In the genomic region with DNA sequence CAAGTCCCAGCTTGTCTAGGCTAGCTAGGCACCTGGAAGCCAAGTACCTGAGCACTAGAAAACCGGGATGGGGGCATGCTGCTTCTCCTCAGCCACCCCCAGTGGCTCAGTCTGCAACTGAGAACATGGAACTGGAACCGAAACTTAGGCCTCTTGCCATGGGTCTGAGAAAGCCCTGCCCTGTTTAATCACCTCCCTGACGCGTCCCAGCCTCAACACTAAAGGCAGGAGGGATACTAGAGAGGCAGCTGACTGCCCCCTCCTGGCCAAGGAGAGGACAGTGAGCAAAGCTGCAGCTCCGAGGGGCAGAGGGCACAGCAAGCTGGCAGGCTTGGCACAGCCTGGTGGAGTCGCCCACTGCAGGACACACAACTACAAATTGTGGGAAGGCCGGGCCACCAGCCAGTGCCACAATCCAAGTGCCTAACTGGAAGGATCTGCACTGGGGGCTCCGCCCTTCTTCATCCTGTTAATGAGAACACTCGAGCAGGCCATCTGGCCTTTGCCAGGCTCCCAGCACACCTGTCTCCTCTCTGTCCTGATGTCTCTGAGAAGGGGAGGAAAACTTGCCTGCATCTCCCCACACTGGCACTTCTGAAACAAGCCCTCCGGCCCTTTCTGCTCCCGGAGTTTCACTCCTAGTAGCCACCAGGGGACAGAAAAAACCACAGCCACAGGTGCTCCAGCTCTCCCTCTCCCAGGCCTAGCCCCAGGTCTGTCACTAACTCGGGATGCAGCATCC, we compare ENCODE assay signal across 8 cellular contexts. TPM values are rescaled to one million over a fixed set of nuclear protein-coding genes. Genes with fewer than 3 reads are reported as not detected.
DNase-seq lines count a peak whose midpoint lies in the region; ATAC-seq and TF ChIP-seq lines count a peak whose summit lies in the region.

No MANE protein-coding gene starts in this region.

- no peak for TF ChIP-seq POLR2A in right lobe of liver (IDR thresholded peaks at IDR 0.05)
- TF ChIP-seq POLR2A in thyroid gland (IDR thresholded peaks at IDR 0.05), result no peak

- intact Hi-C loops in right lobe of liver (cut with DNase I), result loop anchor here (10.0 kb wide), 1 partner anchor 247 kb away; no protein-coding TSS in a partner anchor
- intact Hi-C loops in thyroid gland (cut with DNase I), result loop anchor here (10.0 kb wide), 1 partner anchor 497 kb away; no protein-coding TSS in a partner anchor

- DNase-seq in AG09309 (ENCODE audit: low read depth) (no peak), HuH-7.5 (ENCODE audit: low spot score) (peak; percentile 51), RWPE2 (ENCODE audit: low spot score) (no peak), cardiac fibroblast (ENCODE audit: low read depth in 2 of 2) (peak; percentile 73 to 87), right lobe of liver (peak; percentile 63 to 74 (median 69)), thyroid gland (peak; percentile 34 to 57), amniotic stem cell (lab: John Stamatoyannopoulos, UW) (no peak)

- no peaks in the 10 kb centered on the region for H3K36me3 ChIP-seq in RWPE2 (ENCODE audit: low read depth)
- no peaks in the 10 kb centered on the region for H3K36me3 ChIP-seq in right lobe of liver
- no peaks in the 10 kb centered on the region for H3K36me3 ChIP-seq in thyroid gland

- H3K4me3 ChIP-seq in AG09309 (ENCODE audit: control insufficient read depth, low read depth, low read length) (no peak overlapping the region), RWPE2 (ENCODE audit: severe bottlenecking) (no peak overlapping the region), cardiac fibroblast (replicated peaks in 1 of 2; ENCODE audit: low read depth in 2 of 2, low read length in 2 of 2) (no peak overlapping the region), right lobe of liver (no peak overlapping the region), thyroid gland (replicated peaks in 1 of 3) (no peak overlapping the region)

- H3K27me3 ChIP-seq in RWPE2 (ENCODE audit: insufficient read depth, poor library complexity, severe bottlenecking), result no peaks in the 10 kb centered on the region
- no peaks in the 10 kb centered on the region for H3K27me3 ChIP-seq in right lobe of liver
- H3K27me3 ChIP-seq in thyroid gland, result no peaks in the 10 kb centered on the region

- peak; percentile 71 for TF ChIP-seq CTCF in AG09309 (IDR thresholded peaks at IDR 0.05; ENCODE audit: control insufficient read depth, insufficient read depth, low read depth, low read length, missing control alignments)
- TF ChIP-seq CTCF in RWPE2 (IDR thresholded peaks at IDR 0.05; ENCODE audit: poor library complexity, severe bottlenecking), result peak; percentile 50
- TF ChIP-seq CTCF in cardiac fibroblast (IDR thresholded peaks at IDR 0.05; ENCODE audit: low read depth, low read length), result peak; percentile 78
- TF ChIP-seq CTCF in right lobe of liver (IDR thresholded peaks at IDR 0.05), result peak; percentile 62 to 74 (median 68)
- TF ChIP-seq CTCF in thyroid gland (IDR thresholded peaks at IDR 0.05), result peak in 4 of 6 experiments; percentile 34 to 50 (median 42)

- H3K27ac ChIP-seq in RWPE2 (ENCODE audit: poor library complexity, severe bottlenecking), result peak overlapping the region; percentile 41
- no peak overlapping the region for H3K27ac ChIP-seq in right lobe of liver
- H3K27ac ChIP-seq in thyroid gland, result no peak overlapping the region

- WGBS in right lobe of liver (ENCODE audit: insufficient coverage, low coverage, low lambda C conversion rate, missing lambda C conversion rate), result 71% methylated on average over 1 of the region's 12 CpGs
- 81 to 85% methylated on average over 8 to 12 of the region's 12 CpGs for WGBS in thyroid gland, 2 donors

- H3K4me1 ChIP-seq in RWPE2 (ENCODE audit: insufficient read depth, poor library complexity, severe bottlenecking), result peaks cover 8% of the 10 kb centered on the region
- peaks cover 0 to 15% (median 0%) of the 10 kb centered on the region in 4 donors for H3K4me1 ChIP-seq in right lobe of liver
- no peaks in the 10 kb centered on the region for H3K4me1 ChIP-seq in thyroid gland

- peak; percentile 59 for ATAC-seq in GM18517 (IDR thresholded peaks at IDR 0.05; ENCODE audit: unreplicated experiment)
- peak; percentile 44 for ATAC-seq in RWPE2 (ENCODE audit: low read depth)
- peak; percentile 86 to 91 (median 90) for ATAC-seq in right lobe of liver

- H3K9me3 ChIP-seq in RWPE2 (ENCODE audit: severe bottlenecking), result no peaks in the 10 kb centered on the region
- no peaks in the 10 kb centered on the region for H3K9me3 ChIP-seq in right lobe of liver
- H3K9me3 ChIP-seq in thyroid gland, result no peaks in the 10 kb centered on the region

RNA-seq across cellular contexts. Expression of gene BDH1, which starts 53.7 kb away (rescaled TPM):
- 100 to 1,000 TPM in 5 of 6 experiments, 10 to 100 TPM in 1; 65.5 to 366 (median 233) TPM for total RNA-seq in right lobe of liver
- total RNA-seq in thyroid gland, result 10 to 100 TPM; 37.1 to 83.1 (median 57.8) TPM

Comparison
In these comparisons a context has a peak if more than half of its experiments do, and no peak if none do; other contexts are left out.
1. DNase-seq: peak in HuH-7.5 (single experiment), cardiac fibroblast (2 of 2), right lobe of liver (3 of 3) and thyroid gland (2 of 2); none in AG09309 (single experiment), RWPE2 (single experiment) and amniotic stem cell (single experiment).
2. Peak in every context shown above with its lines, with median percentiles within 50 percentile points of each other: CTCF ChIP-seq and ATAC-seq.